Comparison of ENCODE assay signal across 14 cellular contexts in genomic region chr14:55807992-55808391, GRCh38.
A peak's percentile ranks its signal among the peaks of the same experiment; 100 is the strongest.
DNase-seq lines count a peak whose midpoint lies in the region; ATAC-seq lines count a peak whose summit lies in the region.
"Had no signal": no experiment of that assay in that cellular context is flagged by ENCODE, and none has a peak within 500 bp of the region (broad histone marks: within the 10 kb centered on the region; RNA-seq: fewer than 3 reads in every experiment).

No MANE protein-coding gene starts in this region.

- peaks cover 3 to 6% (median 4%) of the 10 kb centered on the region in 3 donors for H3K4me1 ChIP-seq in skeletal muscle tissue (ENCODE audit: control insufficient read depth in 3 of 3, insufficient read depth in 3 of 3, low read length in 3 of 3)

- peaks cover 52% of the 10 kb centered on the region for H3K36me3 Mint-ChIP-seq in T-helper 1 cell treated with Interleukin-12 subunit alpha and Interleukin-12 subunit beta and Interleukin-4 antibody, amounts not matched to agents 30 μg/mL and 1 μg/mL, for 36 hours (ENCODE audit: low read depth)
- H3K36me3 Mint-ChIP-seq in T-helper 17 cell (ENCODE audit: low read depth) = no peaks in the 10 kb centered on the region
- H3K36me3 Mint-ChIP-seq in effector memory CD8-positive, alpha-beta T cell (ENCODE audit: insufficient read depth) = no peaks in the 10 kb centered on the region

- peak overlapping the region; percentile 46 for H3K27ac ChIP-seq in skeletal muscle tissue (ENCODE audit: low read depth, low read length)

- no peak overlapping the region for H3K9ac ChIP-seq in skeletal muscle tissue (ENCODE audit: low read depth in 1 of 3, low read length in 3 of 3)

- H3K9me3 Mint-ChIP-seq in T-helper 1 cell treated with Interleukin-12 subunit alpha and Interleukin-12 subunit beta and Interleukin-4 antibody, amounts not matched to agents 30 μg/mL and 1 μg/mL, for 36 hours = peaks cover 54% of the 10 kb centered on the region
- peaks cover 0 to 15% of the 10 kb centered on the region in 2 donors for H3K9me3 Mint-ChIP-seq in effector memory CD8-positive, alpha-beta T cell

- H3K4me3 ChIP-seq in skeletal muscle tissue (ENCODE audit: low read length in 3 of 3) = no peak overlapping the region
- H3K4me3 ChIP-seq: uterus had no signal

- H3K9me3 ChIP-seq in T-helper 17 cell (ENCODE audit: control insufficient read depth, low read length, poor library complexity, severe bottlenecking) = no peaks in the 10 kb centered on the region
- H3K9me3 ChIP-seq in skeletal muscle tissue (ENCODE audit: control insufficient read depth in 3 of 3, low read length in 3 of 3) = no peaks in the 10 kb centered on the region
- H3K9me3 ChIP-seq: uterus had no signal

- peak overlapping the region; percentile 95 for H3K27ac Mint-ChIP-seq in T-helper 1 cell treated with Interleukin-12 subunit alpha and Interleukin-12 subunit beta and Interleukin-4 antibody, amounts not matched to agents 30 μg/mL and 1 μg/mL, for 36 hours
- peak overlapping the region; percentile 90 for H3K27ac Mint-ChIP-seq in T-helper 17 cell
- peak overlapping the region; percentile 91 to 95 for H3K27ac Mint-ChIP-seq in effector memory CD8-positive, alpha-beta T cell

- H3K36me3 ChIP-seq in skeletal muscle tissue (ENCODE audit: control insufficient read depth in 3 of 3, insufficient read depth in 3 of 3, low read length in 3 of 3) = no peaks in the 10 kb centered on the region
- H3K36me3 ChIP-seq: uterus had no signal

- H3K4me3 Mint-ChIP-seq in T-helper 1 cell treated with Interleukin-12 subunit alpha and Interleukin-12 subunit beta and Interleukin-4 antibody, amounts not matched to agents 30 μg/mL and 1 μg/mL, for 36 hours = peak overlapping the region; percentile 70
- H3K4me3 Mint-ChIP-seq in T-helper 17 cell = peak overlapping the region; percentile 56
- peak overlapping the region; percentile 51 to 65 for H3K4me3 Mint-ChIP-seq in effector memory CD8-positive, alpha-beta T cell

- DNase-seq in T-helper 1 cell (no peak), T-helper 17 cell (no peak), NCI-H526 treated with DMSO at 0.1 percent for 48 hours (lab: John Stamatoyannopoulos, UW) (no peak), Kasumi-1 (lab: John Stamatoyannopoulos, UW) (no peak)
- DNase-seq in effector memory CD8-positive, alpha-beta T cell = no peak
- DNase-seq: 8988T; cerebellar nuclear complex; erythroblast; hippocampal formation; stimulated activated CD4-positive, alpha-beta T cell treated with anti-CD3 and anti-CD28 coated beads, Interleukin-4, amount 100 ng/mL, for 4 hours; uterus had no signal

- no peak for ATAC-seq in T-helper 17 cell
- ATAC-seq in effector memory CD8-positive, alpha-beta T cell (replicated peaks) = no peak
- no peak for ATAC-seq in HG03095 (IDR thresholded peaks at IDR 0.05; ENCODE audit: unreplicated experiment)

- no peaks in the 10 kb centered on the region for H3K27me3 ChIP-seq in skeletal muscle tissue (ENCODE audit: control insufficient read depth in 3 of 3, insufficient read depth in 3 of 3, low read length in 3 of 3)
- H3K27me3 ChIP-seq: uterus had no signal

- peaks cover 50% of the 10 kb centered on the region for H3K4me1 Mint-ChIP-seq in T-helper 1 cell treated with Interleukin-12 subunit alpha and Interleukin-12 subunit beta and Interleukin-4 antibody, amounts not matched to agents 30 μg/mL and 1 μg/mL, for 36 hours (ENCODE audit: low read depth)
- H3K4me1 Mint-ChIP-seq in T-helper 17 cell = peaks cover 36% of the 10 kb centered on the region
- H3K4me1 Mint-ChIP-seq in effector memory CD8-positive, alpha-beta T cell (ENCODE audit: low read depth in 2 of 2) = peaks cover 32 to 36% of the 10 kb centered on the region in 2 donors

- peaks cover 3% of the 10 kb centered on the region for H3K27me3 Mint-ChIP-seq in T-helper 1 cell treated with Interleukin-12 subunit alpha and Interleukin-12 subunit beta and Interleukin-4 antibody, amounts not matched to agents 30 μg/mL and 1 μg/mL, for 36 hours (ENCODE audit: low read depth)
- no peaks in the 10 kb centered on the region for H3K27me3 Mint-ChIP-seq in T-helper 17 cell
- peaks cover 0 to 5% of the 10 kb centered on the region in 2 donors for H3K27me3 Mint-ChIP-seq in effector memory CD8-positive, alpha-beta T cell
